ENCODE assay signal across 19 cellular contexts in the genomic region with DNA sequence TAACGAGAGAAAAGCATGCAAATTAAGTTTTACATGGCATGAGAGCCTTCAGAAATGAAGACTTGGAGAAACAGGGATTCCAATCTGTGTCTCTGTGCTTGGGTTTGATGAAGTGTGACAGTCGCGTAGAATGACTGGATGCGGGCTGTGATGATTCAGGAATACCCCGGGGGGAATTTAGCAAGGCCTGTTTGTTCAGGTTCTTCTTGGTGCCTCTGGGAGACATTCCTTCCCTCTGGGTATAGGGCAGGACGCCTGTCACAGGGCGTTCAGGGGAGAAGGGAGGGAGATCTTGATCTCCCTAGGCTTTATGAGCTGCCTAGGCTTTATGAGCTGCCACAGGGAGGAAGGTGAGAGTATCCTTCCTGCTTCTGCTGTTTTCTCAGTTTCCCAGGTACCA. TPM values are rescaled to one million over a fixed set of nuclear protein-coding genes. Genes with fewer than 3 reads are reported as not detected.
A peak's percentile ranks its signal among the peaks of the same experiment; 100 is the strongest.
DNase-seq lines count a peak whose midpoint lies in the region; TF ChIP-seq lines count a peak whose summit lies in the region.
"Had no signal": no experiment of that assay in that cellular context is flagged by ENCODE, and none has a peak within 500 bp of the region (broad histone marks: within the 10 kb centered on the region; RNA-seq: fewer than 3 reads in every experiment).

No MANE protein-coding gene starts in this region.

- H3K79me2 ChIP-seq in PC-9 (ENCODE audit: low read depth): no peaks in the 10 kb centered on the region

- no peak for TF ChIP-seq CTCF in PC-9 (conservative IDR thresholded peaks at IDR 0.05)
- no peak for TF ChIP-seq CTCF in prostate gland (IDR thresholded peaks at IDR 0.05)
- TF ChIP-seq CTCF in GM10248 (IDR thresholded peaks at IDR 0.05; ENCODE audit: control extremely low read depth, extremely low read depth, low read depth, missing control alignments): no peak

- TF ChIP-seq POLR2A in prostate gland (IDR thresholded peaks at IDR 0.05): no peak

- no peaks in the 10 kb centered on the region for H3K9me3 ChIP-seq in PC-9 (ENCODE audit: insufficient read depth, low read depth)
- no peaks in the 10 kb centered on the region for H3K9me3 ChIP-seq in esophagus (ENCODE audit: control insufficient read depth in 2 of 2, insufficient read depth in 1 of 2, low read depth in 1 of 2, low read length in 1 of 2)
- no peaks in the 10 kb centered on the region for H3K9me3 ChIP-seq in prostate gland
- H3K9me3 ChIP-seq: left lung, right lobe of liver had no signal

- H3K4me3 ChIP-seq in PC-9 (no peak overlapping the region), esophagus (ENCODE audit: low read depth in 1 of 2, low read length in 2 of 2) (no peak overlapping the region), prostate gland (no peak overlapping the region)
- H3K4me3 ChIP-seq: left lung, right lobe of liver had no signal

- POLR2A ChIA-PET in PC-9 (lab: Charles Lee; ENCODE audit: unreplicated experiment): interaction anchor here (0.6 to 0.7 kb wide), 2 partner anchors 28 to 127 kb away, joined by 6 to 8 read pairs; partner anchors contain the start of gene MORC3
- POLR2A ChIA-PET in GM10248 (lab: Yijun Ruan, JAX): no interaction called here

- no TSS peak for BruUV-seq in PC-9 (replicated peaks; lab: Mats Ljungman, UMichigan)

- DNase-seq in ELF-1 (ENCODE audit: low read depth, low spot score) (peak; percentile 87), PC-9 (peak; percentile 59 to 90), prostate gland (ENCODE audit: low spot score) (peak; percentile 36), GM10248 (ENCODE audit: extremely low spot score) (no peak), HuH-7.5 (ENCODE audit: low spot score) (no peak)
- DNase-seq in activated T-cell treated with anti-CD3 and anti-CD28 coated beads, Interleukin-2, amount 50 U/mL, for 48 hours: no peak
- DNase-seq: activated CD4-positive, CD25-positive, alpha-beta regulatory T cell treated with anti-CD3 and anti-CD28 coated beads, Interleukin-2, amount 50 U/mL, for 72 hours; activated CD8-positive, alpha-beta memory T cell treated with anti-CD3 and anti-CD28 coated beads, Interleukin-2, amount 10 ng/mL, durations not matched to agents 7 days and 5 days; cerebellar nuclear complex; effector memory CD4-positive, alpha-beta T cell; H7; hippocampal formation; left lung; NCI-H1436; NCI-H2227 treated with DMSO at 0.1 percent for 48 hours; right lobe of liver; SHP77 had no signal

- H3K9me2 ChIP-seq in PC-9 (ENCODE audit: insufficient read depth): no peaks in the 10 kb centered on the region

- peaks cover 42% of the 10 kb centered on the region for H3K4me1 ChIP-seq in PC-9 (replicated peaks; ENCODE audit: insufficient read depth)
- peaks cover 0 to 3% of the 10 kb centered on the region in 2 donors for H3K4me1 ChIP-seq in esophagus (ENCODE audit: control insufficient read depth in 2 of 2, insufficient read depth in 2 of 2, low read length in 1 of 2)
- peaks cover 6% of the 10 kb centered on the region for H3K4me1 ChIP-seq in prostate gland (replicated peaks)

- H3K4me2 ChIP-seq in PC-9: peak overlapping the region; percentile 56

- intact Hi-C loops in PC-9 (cut with micrococcal nuclease; ENCODE audit: unreplicated experiment) (no loop called here), prostate gland (cut with DNase I) (no loop called here)

- CTCF ChIA-PET in PC-9 (lab: Charles Lee): interaction anchor here (0.6 to 1.5 kb wide), 2 partner anchors 10 to 11 kb away, joined by 3 to 4 read pairs; no protein-coding TSS in a partner anchor
- CTCF ChIA-PET in GM10248 (lab: Yijun Ruan, JAX): interaction anchor here (1.3 to 2.8 kb wide), 2 partner anchors 19 to 51 kb away, joined by 3 to 7 read pairs; no protein-coding TSS in a partner anchor

- peak overlapping the region; percentile 22; the same call in 1 of the 2 replicates for H3K27ac ChIP-seq in PC-9
- peak overlapping the region; percentile 43 to 84 for H3K27ac ChIP-seq in esophagus (ENCODE audit: low read depth in 2 of 2, low read length in 1 of 2)
- H3K27ac ChIP-seq in prostate gland: peak overlapping the region; percentile 29 to 65
- H3K27ac ChIP-seq: left lung, right lobe of liver had no signal

- no peak overlapping the region for H2AFZ ChIP-seq in PC-9

- H4K20me1 ChIP-seq in PC-9 (ENCODE audit: insufficient read depth): no peaks in the 10 kb centered on the region

- H3K27me3 ChIP-seq in PC-9 (ENCODE audit: insufficient read depth, low read depth): no peaks in the 10 kb centered on the region
- no peaks in the 10 kb centered on the region for H3K27me3 ChIP-seq in esophagus (ENCODE audit: control insufficient read depth in 1 of 2, insufficient read depth in 2 of 2, low read length in 2 of 2)
- no peaks in the 10 kb centered on the region for H3K27me3 ChIP-seq in prostate gland (replicated peaks; ENCODE audit: insufficient read depth)
- H3K27me3 ChIP-seq: left lung, right lobe of liver had no signal

- H3K36me3 ChIP-seq in PC-9 (ENCODE audit: low read depth) (no peaks in the 10 kb centered on the region), esophagus (ENCODE audit: control insufficient read depth in 2 of 2, insufficient read depth in 2 of 2, low read length in 1 of 2) (no peaks in the 10 kb centered on the region), prostate gland (no peaks in the 10 kb centered on the region)
- H3K36me3 ChIP-seq: left lung, right lobe of liver had no signal

- WGBS in esophagus, 2 donors: 58 to 73% methylated on average over 7 of the region's 7 CpGs
- WGBS in prostate gland: 39% methylated on average over 7 of the region's 7 CpGs

- H3F3A ChIP-seq in PC-9 (ENCODE audit: insufficient read depth, low read depth): peaks cover 18% of the 10 kb centered on the region; the same call in 1 of the 2 replicates

RNA-seq across cellular contexts. Expression of gene DOP1B, which starts 36.6 kb away (rescaled TPM):
- total RNA-seq in PC-9 (2021): 14.7 and 15.1 TPM in 2 replicates
- 10 to 100 TPM in 1 of 2 donors, 1 to 10 TPM in 1; 9.2 to 13.2 TPM for polyA plus RNA-seq in esophagus
- 10 to 100 TPM; 28.4 to 93.3 TPM for total RNA-seq in prostate gland

RNA-seq across cellular contexts. Expression of gene CBR3, which starts 58.3 kb away (rescaled TPM):
- 20.1 and 23.6 TPM in 2 replicates for total RNA-seq in PC-9 (2021)
- 10 to 100 TPM; 55.8 to 77.1 TPM for polyA plus RNA-seq in esophagus
- total RNA-seq in prostate gland: 10 to 100 TPM; 18.5 to 41.2 TPM
- total RNA-seq: HT-29 had no signal

Comparison
In these comparisons a context has a peak if more than half of its experiments do, and no peak if none do; other contexts are left out.
1. DNase-seq: peak in ELF-1 (single experiment), PC-9 (2 of 2) and prostate gland (single experiment); none in GM10248 (single experiment), activated T-cell treated with anti-CD3 and anti-CD28 coated beads, Interleukin-2, amount 50 U/mL, for 48 hours (0 of 2) and HuH-7.5 (single experiment).
2. Peak in every context shown above with its lines, with median percentiles within 50 percentile points of each other: H3K27ac ChIP-seq.